In the genomic region with DNA sequence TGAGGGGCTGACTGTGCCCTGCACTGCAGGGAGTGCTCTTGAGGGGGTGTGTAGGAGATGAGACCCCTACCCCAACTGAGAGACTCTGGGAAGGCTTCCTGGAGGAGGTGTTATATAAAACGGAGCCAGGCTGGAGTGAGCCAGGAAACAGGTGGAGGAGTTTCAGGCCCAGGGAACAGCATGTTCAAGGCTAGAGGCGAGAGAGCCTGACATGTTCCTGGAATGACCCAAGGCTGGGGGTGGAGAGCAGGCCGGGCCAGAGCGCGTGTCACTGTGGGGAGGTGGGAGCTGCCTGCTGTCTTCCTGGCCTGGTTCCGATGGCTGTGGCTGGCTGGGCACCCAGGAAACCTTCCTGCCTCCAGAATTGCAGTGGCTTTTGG, we compare ENCODE assay signal across 10 cellular contexts. TPM values are rescaled to one million over a fixed set of nuclear protein-coding genes. Genes with fewer than 3 reads are reported as not detected.
DNase-seq lines count a peak whose midpoint lies in the region; ATAC-seq, FAIRE-seq and TF ChIP-seq lines count a peak whose summit lies in the region.
"Had no signal": no experiment of that assay in that cellular context is flagged by ENCODE, and none has a peak within 500 bp of the region (broad histone marks: within the 10 kb centered on the region; RNA-seq: fewer than 3 reads in every experiment).

No MANE protein-coding gene starts in this region.

- H3K79me2 ChIP-seq in HepG2 (ENCODE audit: insufficient read depth, low read length), result peaks cover 82% of the 10 kb centered on the region

- no peaks in the 10 kb centered on the region for H3K36me3 Mint-ChIP-seq in stimulated activated effector memory CD8-positive, alpha-beta T cell treated with anti-CD3 and anti-CD28 coated beads, Interleukin-12 subunit alpha, Interleukin-12 subunit beta, amount 100 ng/mL, for 72 hours

- peak overlapping the region; percentile 76 for H3K27ac Mint-ChIP-seq in stimulated activated effector memory CD8-positive, alpha-beta T cell treated with anti-CD3 and anti-CD28 coated beads, Interleukin-12 subunit alpha, Interleukin-12 subunit beta, amount 100 ng/mL, for 72 hours
- H3K27ac Mint-ChIP-seq: activated CD8-positive, alpha-beta T cell treated with anti-CD3 and anti-CD28 coated beads, Interleukin-2, amount 10 ng/mL, durations not matched to agents 7 days and 5 days had no signal

- H3K4me1 Mint-ChIP-seq in stimulated activated effector memory CD8-positive, alpha-beta T cell treated with anti-CD3 and anti-CD28 coated beads, Interleukin-12 subunit alpha, Interleukin-12 subunit beta, amount 100 ng/mL, for 72 hours, result peaks cover 31% of the 10 kb centered on the region

- H3K4me1 ChIP-seq in HepG2 (ENCODE audit: insufficient read depth, low read length), result peaks cover 42% of the 10 kb centered on the region
- no peaks in the 10 kb centered on the region for H3K4me1 ChIP-seq in effector memory CD4-positive, alpha-beta T cell (ENCODE audit: control insufficient read depth, insufficient read depth, low read length, poor library complexity, severe bottlenecking)

- no peak for TF ChIP-seq RAD21 in HepG2 (CRISPR knock-in tag; IDR thresholded peaks at IDR 0.05)

- no peak overlapping the region for H3K4me3 Mint-ChIP-seq in stimulated activated effector memory CD8-positive, alpha-beta T cell treated with anti-CD3 and anti-CD28 coated beads, Interleukin-12 subunit alpha, Interleukin-12 subunit beta, amount 100 ng/mL, for 72 hours
- H3K4me3 Mint-ChIP-seq: activated CD8-positive, alpha-beta T cell treated with anti-CD3 and anti-CD28 coated beads, Interleukin-2, amount 10 ng/mL, durations not matched to agents 7 days and 5 days had no signal

- no peak for TF ChIP-seq EP300 in HepG2 (IDR thresholded peaks at IDR 0.05; ENCODE audit: low read depth in 2 of 2, low read length in 2 of 2)
- no peak for TF ChIP-seq EP300 in HepG2 (CRISPR knock-in tag; IDR thresholded peaks at IDR 0.05; ENCODE audit: borderline replicate concordance)

- H3K9ac ChIP-seq in HepG2 (ENCODE audit: insufficient read depth, low read depth, low read length), result no peak overlapping the region

- H3K9me3 ChIP-seq in HepG2 (ENCODE audit: low read length), result no peaks in the 10 kb centered on the region
- H3K9me3 ChIP-seq in effector memory CD4-positive, alpha-beta T cell (ENCODE audit: control insufficient read depth, low read length), result no peaks in the 10 kb centered on the region

- peaks cover 34% of the 10 kb centered on the region; the same call in 1 of the 2 replicates for H4K20me1 ChIP-seq in HepG2 (ENCODE audit: insufficient read depth, low read length)

- POLR2A ChIA-PET in HepG2 (lab: Yijun Ruan, JAX), result interaction anchor here (1.3 kb wide), 1 partner anchor 46 kb away, joined by 4 read pairs; no protein-coding TSS in a partner anchor

- H2AFZ ChIP-seq in HepG2 (ENCODE audit: low read length), result no peak overlapping the region

- TF ChIP-seq CTCF in HL-60 (IDR thresholded peaks at IDR 0.05; ENCODE audit: insufficient read depth, low read length) (no peak), HepG2 (CRISPR knock-in tag; IDR thresholded peaks at IDR 0.05) (no peak)

- H3K9me3 Mint-ChIP-seq in stimulated activated effector memory CD8-positive, alpha-beta T cell treated with anti-CD3 and anti-CD28 coated beads, Interleukin-12 subunit alpha, Interleukin-12 subunit beta, amount 100 ng/mL, for 72 hours, result no peaks in the 10 kb centered on the region

- intact Hi-C loops in HepG2 (cut with micrococcal nuclease; ENCODE audit: unreplicated experiment), result no loop called here

- WGBS in HepG2 (ENCODE audit: low lambda C conversion rate), result 65% methylated on average over 2 of the region's 6 CpGs

- in situ Hi-C loops in HepG2 (cut with HindIII; ENCODE audit: extremely low pct_ligation_motif_present, low pct_unique_long_range_greater_than_20kb), result no loop called here

- no peak for TF ChIP-seq POLR2A in HepG2 (IDR thresholded peaks at IDR 0.05; ENCODE audit: insufficient read depth in 1 of 2, low read depth in 2 of 2, low read length in 2 of 2)

- H3K27me3 ChIP-seq in HL-60 (ENCODE audit: insufficient read depth, poor library complexity, severe bottlenecking) (no peaks in the 10 kb centered on the region), HepG2 (ENCODE audit: control insufficient read depth in 1 of 2, insufficient read depth in 2 of 2, low read length in 2 of 2) (no peaks in the 10 kb centered on the region)
- no peaks in the 10 kb centered on the region for H3K27me3 ChIP-seq in effector memory CD4-positive, alpha-beta T cell (replicated peaks; ENCODE audit: control insufficient read depth, insufficient read depth, low read length, poor library complexity, severe bottlenecking)

- FAIRE-seq in HepG2 (lab: Jason Lieb, UNC), result no peak
- FAIRE-seq: endometrium had no signal

- DNase-seq in HL-60 (ENCODE audit: low read depth in 1 of 2, low spot score in 1 of 2), result no peak
- no peak for DNase-seq in HepG2 (ENCODE audit: low spot score)
- DNase-seq in stimulated activated effector memory CD8-positive, alpha-beta T cell treated with anti-CD3 and anti-CD28 coated beads, Interleukin-12 subunit alpha, Interleukin-12 subunit beta, amount 100 ng/mL, for 72 hours (ENCODE audit: low spot score in 2 of 2), result no peak
- DNase-seq in activated effector memory CD4-positive, alpha-beta T cell treated with anti-CD3 and anti-CD28 coated beads, Interleukin-2, amount 50 U/mL, for 16 hours, result no peak
- DNase-seq in activated gamma-delta T cell (lab: John Stamatoyannopoulos, UW), result no peak
- no peak for DNase-seq in NOMO-1 treated with dmso at 0.1 percent for 144 hours (lab: John Stamatoyannopoulos, UW; ENCODE audit: unreplicated experiment)
- DNase-seq in effector memory CD4-positive, alpha-beta T cell, result no peak
- DNase-seq: activated CD8-positive, alpha-beta T cell treated with anti-CD3 and anti-CD28 coated beads, Interleukin-2, amount 10 ng/mL, durations not matched to agents 7 days and 5 days had no signal

- H3K4me2 ChIP-seq in HepG2 (ENCODE audit: low read depth, low read length), result peak overlapping the region; percentile 9; the same call in 1 of the 2 replicates

- no TSS peak for BruUV-seq in HepG2 (replicated peaks; lab: Mats Ljungman, UMichigan)

- H3K36me3 ChIP-seq in HepG2 (replicated peaks in 1 of 2; ENCODE audit: control insufficient read depth in 1 of 2, insufficient read depth in 2 of 2, low read length in 2 of 2), result no peaks in the 10 kb centered on the region; a peak in 2 of 5 replicates
- H3K36me3 ChIP-seq in effector memory CD4-positive, alpha-beta T cell (ENCODE audit: control insufficient read depth, insufficient read depth, low read length), result no peaks in the 10 kb centered on the region

- H3K27ac ChIP-seq in HL-60 (replicated peaks) (peak overlapping the region; percentile 98), cingulate gyrus (ENCODE audit: low read depth, low read length) (peak overlapping the region; percentile 88), HepG2 (ENCODE audit: extremely low read length, insufficient read depth, low read length) (peak overlapping the region; percentile 28)
- H3K27ac ChIP-seq in effector memory CD4-positive, alpha-beta T cell (ENCODE audit: insufficient read depth, low read length, poor library complexity, severe bottlenecking), result no peak overlapping the region

- CTCF ChIA-PET in HepG2 (lab: Yijun Ruan, JAX; ENCODE audit: low intra/inter-chr PET ratio, low total read pairs), result no interaction called here

- H3K4me3 ChIP-seq in HL-60 (replicated peaks; ENCODE audit: insufficient read depth, low read length) (peak overlapping the region; percentile 37), HepG2 (replicated peaks in 1 of 3; ENCODE audit: insufficient read depth in 1 of 3, low read depth in 2 of 3, low read length in 3 of 3) (no peak overlapping the region)
- no peak overlapping the region for H3K4me3 ChIP-seq in effector memory CD4-positive, alpha-beta T cell (ENCODE audit: insufficient read depth, low read depth, low read length, poor library complexity, severe bottlenecking)

- peak; percentile 18; the same call in 2 of the 3 replicates for ATAC-seq in HepG2
- ATAC-seq in stimulated activated effector memory CD8-positive, alpha-beta T cell treated with anti-CD3 and anti-CD28 coated beads, Interleukin-12 subunit alpha, Interleukin-12 subunit beta, amount 100 ng/mL, for 72 hours, result no peak
- ATAC-seq: activated CD8-positive, alpha-beta T cell treated with anti-CD3 and anti-CD28 coated beads, Interleukin-2, amount 10 ng/mL, durations not matched to agents 7 days and 5 days had no signal

TF ChIP-seq in HepG2, 621 proteins besides CTCF, POLR2A, EP300 and RAD21 (continues in another document):
- TF ChIP-seq ZNF790 (CRISPR knock-in tag; IDR thresholded peaks at IDR 0.05; ENCODE audit: borderline replicate concordance) (no peak), CENPX (CRISPR knock-in tag; IDR thresholded peaks at IDR 0.05) (no peak), PHB2 (IDR thresholded peaks at IDR 0.05; ENCODE audit: partially characterized antibody) (no peak)

RNA-seq across cellular contexts. Expression of a gene that starts 48.7 kb away (rescaled TPM):
- total RNA-seq in HepG2 (2016; rRNA removed; fragmentation: Illumina TruSeq; extraction: Trizol), result 19.2 and 29.2 TPM in 2 replicates
- total RNA-seq in HepG2 (2016; cell fraction: cytosol; rRNA removed; fragmentation: Illumina TruSeq; extraction: Trizol; ENCODE audit: low read depth), result 24.1 and 24.5 TPM in 2 replicates
- total RNA-seq in HepG2 (2016; cell fraction: insoluble cytoplasmic fraction; rRNA removed; fragmentation: Illumina TruSeq; extraction: Trizol), result 16.2 and 29.2 TPM in 2 replicates
- 50.6 and 51.0 TPM in 2 replicates for total RNA-seq in HepG2 (2016; cell fraction: membrane; rRNA removed; fragmentation: Illumina TruSeq; extraction: Trizol)
- total RNA-seq in HepG2 (2016; cell fraction: nucleus; rRNA removed; fragmentation: Illumina TruSeq; extraction: Trizol), result 14.5 and 14.9 TPM in 2 replicates
- 18.9 and 23.8 TPM in 2 replicates for polyA plus RNA-seq in HepG2 (2011; rRNA removed)
- polyA plus RNA-seq in HepG2 (2011; cell fraction: cytosol; rRNA removed), result 20.3 and 28.6 TPM in 2 replicates
- polyA plus RNA-seq in HepG2 (2011; cell fraction: nucleus; rRNA removed), result 25.5 and 28.6 TPM in 2 replicates
- polyA plus RNA-seq in HepG2 (2012), result 42.6 and 48.4 TPM in 2 replicates
- polyA plus RNA-seq in HepG2 (2016; cell fraction: cytosol; fragmentation: Illumina TruSeq; extraction: Trizol; ENCODE audit: low read depth), result 68.3 and 74.3 TPM in 2 replicates
- polyA plus RNA-seq in HepG2 (2016; cell fraction: insoluble cytoplasmic fraction; fragmentation: Illumina TruSeq; extraction: Trizol; ENCODE audit: low read depth), result 28.2 and 39.1 TPM in 2 replicates
- 81.0 and 95.6 TPM in 2 replicates for polyA plus RNA-seq in HepG2 (2016; cell fraction: membrane; fragmentation: Illumina TruSeq; extraction: Trizol; ENCODE audit: low read depth)
- 27.8 and 30.7 TPM in 2 replicates for polyA plus RNA-seq in HepG2 (2016; cell fraction: nucleus; fragmentation: Illumina TruSeq; extraction: Trizol; ENCODE audit: insufficient read depth, low read depth)
- 26.4 and 69.1 TPM in 2 replicates for polyA minus RNA-seq in HepG2 (2011; rRNA and poly(A)+ RNA removed; ENCODE audit: low replicate concordance)
- polyA minus RNA-seq in HepG2 (2011; cell fraction: cytosol; rRNA and poly(A)+ RNA removed), result 27.2 and 30.5 TPM in 2 replicates
- polyA minus RNA-seq in HepG2 (2011; cell fraction: nucleus; rRNA and poly(A)+ RNA removed), result 13.6 and 15.8 TPM in 2 replicates
